In the genomic region with DNA sequence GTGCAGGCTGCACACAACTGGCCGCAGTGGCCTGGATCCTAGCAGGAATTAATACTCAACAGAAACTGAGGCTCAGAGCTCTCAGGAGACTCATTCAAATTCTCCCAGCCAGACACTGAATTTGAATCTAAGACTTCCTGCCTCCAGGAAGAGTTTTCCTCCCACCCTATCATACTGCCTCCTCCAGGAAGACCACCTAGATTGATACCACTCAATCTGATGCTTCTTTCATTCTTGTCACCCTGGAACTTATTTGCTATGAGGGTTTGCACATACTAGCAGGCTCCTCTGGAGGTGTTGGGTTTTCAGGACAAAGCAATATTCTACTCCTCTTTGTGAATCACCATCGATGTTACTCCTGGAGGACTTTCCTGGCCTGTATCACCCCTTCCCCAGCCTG, we compare ENCODE assay signal across 20 cellular contexts. TPM values are rescaled to one million over a fixed set of nuclear protein-coding genes. Genes with fewer than 3 reads are reported as not detected.
A peak's percentile ranks its signal among the peaks of the same experiment; 100 is the strongest.
DNase-seq lines count a peak whose midpoint lies in the region; ATAC-seq, FAIRE-seq and TF ChIP-seq lines count a peak whose summit lies in the region.
"Had no signal": no experiment of that assay in that cellular context is flagged by ENCODE, and none has a peak within 500 bp of the region (broad histone marks: within the 10 kb centered on the region; RNA-seq: fewer than 3 reads in every experiment).

No MANE protein-coding gene starts in this region.

- no peak for TF ChIP-seq CTCF in K562 (IDR thresholded peaks at IDR 0.05 in 2 of 3, conservative IDR thresholded peaks at IDR 0.05 in 1 of 3; ENCODE audit: insufficient read depth in 2 of 3, low read depth in 1 of 3, low read length in 3 of 3)
- TF ChIP-seq CTCF in H1 (IDR thresholded peaks at IDR 0.05; ENCODE audit: control extremely low read depth in 1 of 3, insufficient read depth in 1 of 3, low read depth in 1 of 3, low read length in 3 of 3) = no peak
- no peak for TF ChIP-seq CTCF in A673 (conservative IDR thresholded peaks at IDR 0.05; ENCODE audit: low read depth, low read length)

- no peak overlapping the region for H3K14ac ChIP-seq in H1 (ENCODE audit: insufficient read length)

- H3K56ac ChIP-seq in H1 (replicated peaks; ENCODE audit: insufficient read length, low read depth, low read length) = no peak overlapping the region

- no peak overlapping the region for H4K8ac ChIP-seq in H1 (ENCODE audit: extremely low read depth, insufficient read depth, low read length)

- H3K4me1 ChIP-seq in K562 (replicated peaks in 1 of 2; ENCODE audit: control insufficient read depth in 2 of 2, insufficient read depth in 2 of 2, low read length in 2 of 2) = peaks cover 0 to 14% of the 10 kb centered on the region in 2 experiments; a peak in 3 of 5 replicates
- peaks cover 0 to 5% (median 2%) of the 10 kb centered on the region in 4 experiments; a peak in 4 of 7 replicates for H3K4me1 ChIP-seq in H1 (replicated peaks in 1 of 4; ENCODE audit: control insufficient read depth in 3 of 4, insufficient read depth in 4 of 4, low read length in 3 of 4)
- H3K4me1 ChIP-seq in A673 (ENCODE audit: insufficient read depth, low read length, poor library complexity, severe bottlenecking) = no peaks in the 10 kb centered on the region

- FAIRE-seq in K562 (lab: Jason Lieb, UNC) (no peak), H1 (lab: Jason Lieb, UNC) (no peak)
- FAIRE-seq: A204.1, GM12891 had no signal

- H3K4ac ChIP-seq in H1 (replicated peaks; ENCODE audit: insufficient read length, low read depth, low read length) = no peak overlapping the region

- peak overlapping the region; percentile 8 for H3K27ac Mint-ChIP-seq in activated naive CD8-positive, alpha-beta T cell treated with anti-CD3 and anti-CD28 coated beads, Interleukin-2, amount 10 ng/mL, durations not matched to agents 7 days and 5 days
- H3K27ac Mint-ChIP-seq in activated naive CD8-positive, alpha-beta T cell treated with anti-CD3 and anti-CD28 coated beads for 36 hours = no peak overlapping the region
- peak overlapping the region; percentile 10 for H3K27ac Mint-ChIP-seq in stimulated activated effector memory CD8-positive, alpha-beta T cell treated with anti-CD3 and anti-CD28 coated beads, Interleukin-12 subunit alpha, Interleukin-12 subunit beta, amount 100 ng/mL, for 72 hours
- H3K27ac Mint-ChIP-seq: CD4-positive, alpha-beta memory T cell; H9 had no signal

- H4K5ac ChIP-seq in H1 (ENCODE audit: insufficient read length, low read depth, low read length) = no peak overlapping the region

- H2BK15ac ChIP-seq in H1 (ENCODE audit: low read length) = no peak overlapping the region

- no peak overlapping the region for H3K27ac ChIP-seq in K562 (ENCODE audit: extremely low read depth, low read depth, low read length)
- no peak overlapping the region for H3K27ac ChIP-seq in H1 (ENCODE audit: low read depth, low read length)
- no peak overlapping the region for H3K27ac ChIP-seq in A673 (ENCODE audit: low read depth, low read length, poor library complexity, severe bottlenecking)
- H3K27ac ChIP-seq: 22Rv1, GM23248 had no signal

- DNase-seq in activated naive CD8-positive, alpha-beta T cell treated with anti-CD3 and anti-CD28 coated beads, Interleukin-2, amount 10 ng/mL, durations not matched to agents 7 days and 5 days = no peak
- no peak for DNase-seq in activated naive CD8-positive, alpha-beta T cell treated with anti-CD3 and anti-CD28 coated beads for 36 hours
- DNase-seq in K562 (ENCODE audit: extremely low read depth in 1 of 4, low spot score in 3 of 4) (no peak), H1 (ENCODE audit: low read depth in 1 of 2, low spot score in 2 of 2) (no peak), A673 (ENCODE audit: low spot score) (no peak)
- DNase-seq in stimulated activated effector memory CD8-positive, alpha-beta T cell treated with anti-CD3 and anti-CD28 coated beads, Interleukin-12 subunit alpha, Interleukin-12 subunit beta, amount 100 ng/mL, for 72 hours (ENCODE audit: low spot score in 2 of 2) = no peak
- DNase-seq in stimulated activated CD4-positive, alpha-beta T cell treated with anti-CD3 and anti-CD28 coated beads, Interleukin-4, amount 100 ng/mL, for 24 hours = no peak
- DNase-seq: C1 segment of cervical spinal cord; Calu3; CD4-positive, alpha-beta memory T cell; COR-L47; DMS53; GF-D8; GM23248; H9 had no signal

- CTCF ChIA-PET in K562 (lab: Yijun Ruan, JAX; ENCODE audit: low intra/inter-chr PET ratio) = no interaction called here
- CTCF ChIA-PET in H1 (lab: Charles Lee; ENCODE audit: partially characterized antibody) = interaction anchor here (1.2 to 4.3 kb wide), 4 partner anchors 33 to 107 kb away, joined by 3 to 27 read pairs (median 6); no protein-coding TSS in a partner anchor
- CTCF ChIA-PET in A673 (lab: Charles Lee) = no interaction called here

- TF ChIP-seq RAD21 in K562 (CRISPR knock-in tag; conservative IDR thresholded peaks at IDR 0.05 in 1 of 2, IDR thresholded peaks at IDR 0.05 in 1 of 2) (no peak), H1 (IDR thresholded peaks at IDR 0.05 in 1 of 2, conservative IDR thresholded peaks at IDR 0.05 in 1 of 2; ENCODE audit: low read depth in 2 of 2, low read length in 2 of 2) (no peak)

- H3K9me3 Mint-ChIP-seq in activated naive CD8-positive, alpha-beta T cell treated with anti-CD3 and anti-CD28 coated beads, Interleukin-2, amount 10 ng/mL, durations not matched to agents 7 days and 5 days = no peaks in the 10 kb centered on the region
- no peaks in the 10 kb centered on the region for H3K9me3 Mint-ChIP-seq in activated naive CD8-positive, alpha-beta T cell treated with anti-CD3 and anti-CD28 coated beads for 36 hours
- no peaks in the 10 kb centered on the region for H3K9me3 Mint-ChIP-seq in stimulated activated effector memory CD8-positive, alpha-beta T cell treated with anti-CD3 and anti-CD28 coated beads, Interleukin-12 subunit alpha, Interleukin-12 subunit beta, amount 100 ng/mL, for 72 hours
- H3K9me3 Mint-ChIP-seq: H9 had no signal

- WGBS in K562 (ENCODE audit: insufficient coverage, low coverage, missing lambda C conversion rate) = 28% methylated on average over 2 of the region's 2 CpGs
- WGBS in H1 (ENCODE audit: extremely low coverage in 1 of 2, insufficient coverage in 1 of 2, insufficient read length in 1 of 2, insufficient replicate concordance in 2 of 2, low coverage in 1 of 2, low lambda C conversion rate in 2 of 2, missing lambda C conversion rate in 1 of 2), 2 experiments = 89% methylated on average over 2 of the region's 2 CpGs; no CpG with 5 or more reads in 1 of the 2 experiments

- BruUV-seq in K562 (replicated peaks; lab: Mats Ljungman, UMichigan) (no TSS peak), A673 (replicated peaks; lab: Mats Ljungman, UMichigan) (no TSS peak)

- no peak overlapping the region for H4K91ac ChIP-seq in H1 (replicated peaks; ENCODE audit: insufficient read length, low read length)

- no peaks in the 10 kb centered on the region for H3K79me1 ChIP-seq in H1 (ENCODE audit: low read depth, low read length)

- H3K9ac ChIP-seq in K562 (ENCODE audit: insufficient read depth in 1 of 2, low read depth in 2 of 2, low read length in 2 of 2) = no peak overlapping the region
- H3K9ac ChIP-seq in H1 (replicated peaks in 1 of 4; ENCODE audit: extremely low read depth in 1 of 4, low read depth in 3 of 4, low read length in 3 of 4) = no peak overlapping the region
- H3K9ac ChIP-seq: GM23248 had no signal

- no peaks in the 10 kb centered on the region; the same call in 1 of the 2 replicates for H3K23me2 ChIP-seq in H1 (ENCODE audit: low read depth, low read length)

- no peak overlapping the region for H3K4me2 ChIP-seq in K562 (ENCODE audit: insufficient read depth, low read length)
- no peak overlapping the region for H3K4me2 ChIP-seq in H1 (ENCODE audit: insufficient read depth in 1 of 2, low read depth in 2 of 2, low read length in 2 of 2)

- H3K79me2 ChIP-seq in K562 (ENCODE audit: control insufficient read depth, insufficient read depth, low read length) = no peaks in the 10 kb centered on the region
- no peaks in the 10 kb centered on the region for H3K79me2 ChIP-seq in H1 (ENCODE audit: control insufficient read depth in 1 of 2, insufficient read depth in 2 of 2, low read length in 2 of 2)

- H4K20me1 ChIP-seq in K562 (replicated peaks; ENCODE audit: control insufficient read depth, insufficient read depth, low read length) = peaks cover 17% of the 10 kb centered on the region; the same call in 1 of the 2 replicates
- H4K20me1 ChIP-seq in H1 (replicated peaks in 1 of 2; ENCODE audit: control insufficient read depth in 1 of 2, insufficient read depth in 2 of 2, low read length in 2 of 2) = no peaks in the 10 kb centered on the region

- H3K36me3 Mint-ChIP-seq in activated naive CD8-positive, alpha-beta T cell treated with anti-CD3 and anti-CD28 coated beads, Interleukin-2, amount 10 ng/mL, durations not matched to agents 7 days and 5 days = no peaks in the 10 kb centered on the region
- no peaks in the 10 kb centered on the region for H3K36me3 Mint-ChIP-seq in activated naive CD8-positive, alpha-beta T cell treated with anti-CD3 and anti-CD28 coated beads for 36 hours
- peaks cover 4% of the 10 kb centered on the region for H3K36me3 Mint-ChIP-seq in stimulated activated effector memory CD8-positive, alpha-beta T cell treated with anti-CD3 and anti-CD28 coated beads, Interleukin-12 subunit alpha, Interleukin-12 subunit beta, amount 100 ng/mL, for 72 hours
- H3K36me3 Mint-ChIP-seq: CD4-positive, alpha-beta memory T cell had no signal

- H3K27me3 ChIP-seq in K562 (ENCODE audit: control insufficient read depth in 2 of 2, insufficient read depth in 2 of 2, low read length in 2 of 2) (peaks cover 48 to 88% of the 10 kb centered on the region in 2 experiments), H1 (replicated peaks in 1 of 4; ENCODE audit: control insufficient read depth in 3 of 4, extremely low read depth in 1 of 4, insufficient read depth in 3 of 4, low read length in 3 of 4) (peaks cover 0 to 13% (median 8%) of the 10 kb centered on the region in 4 experiments; a peak in 4 of 7 replicates), A673 (replicated peaks; ENCODE audit: insufficient read depth, low read depth, low read length, poor library complexity) (peaks cover 32% of the 10 kb centered on the region)

- 0 out of 2 replicates have a peak overlapping the region, but pooled peaks have one; percentile 39 for H2BK12ac ChIP-seq in H1 (ENCODE audit: low read depth, low read length)

- no peak overlapping the region for H3K23ac ChIP-seq in H1 (ENCODE audit: insufficient read length)

- H3K36me3 ChIP-seq in K562 (ENCODE audit: control insufficient read depth, insufficient read depth, low read length) (no peaks in the 10 kb centered on the region), H1 (ENCODE audit: control insufficient read depth in 2 of 4, insufficient read depth in 4 of 4, low read length in 3 of 4) (no peaks in the 10 kb centered on the region), A673 (ENCODE audit: insufficient read depth, low read length, poor library complexity, severe bottlenecking) (no peaks in the 10 kb centered on the region)

- in situ Hi-C loops in K562 (cut with MboI) = no loop called here

- H3K18ac ChIP-seq in H1 (ENCODE audit: extremely low read depth, low read length) = no peak overlapping the region

- H2AFZ ChIP-seq in K562 (ENCODE audit: low read depth, low read length) (no peak overlapping the region), H1 (ENCODE audit: low read length) (no peak overlapping the region)
- H2AFZ ChIP-seq: GM23248 had no signal

- POLR2A ChIA-PET in activated naive CD8-positive, alpha-beta T cell treated with anti-CD3 and anti-CD28 coated beads, Interleukin-2, amount 10 ng/mL, durations not matched to agents 7 days and 5 days (lab: Charles Lee) = no interaction called here
- POLR2A ChIA-PET in K562 (lab: Yijun Ruan, JAX) (interaction anchor here (0.8 kb wide), 1 partner anchor 152 kb away, joined by 4 read pairs; no protein-coding TSS in a partner anchor), H1 (lab: Charles Lee; ENCODE audit: partially characterized antibody) (no interaction called here), A673 (lab: Charles Lee; ENCODE audit: low non-redundant PET) (no interaction called here)

- no peak for ATAC-seq in activated naive CD8-positive, alpha-beta T cell treated with anti-CD3 and anti-CD28 coated beads, Interleukin-2, amount 10 ng/mL, durations not matched to agents 7 days and 5 days (ENCODE audit: low read depth)
- ATAC-seq in K562 (no peak), GM18858 (IDR thresholded peaks at IDR 0.05; ENCODE audit: unreplicated experiment) (no peak)
- ATAC-seq in stimulated activated effector memory CD8-positive, alpha-beta T cell treated with anti-CD3 and anti-CD28 coated beads, Interleukin-12 subunit alpha, Interleukin-12 subunit beta, amount 100 ng/mL, for 72 hours = no peak
- ATAC-seq: HCT116 had no signal

- no peak overlapping the region for H2BK120ac ChIP-seq in H1 (replicated peaks; ENCODE audit: low read depth, low read length)

- TF ChIP-seq POLR2A in K562 (conservative IDR thresholded peaks at IDR 0.05) (no peak), H1 (IDR thresholded peaks at IDR 0.05; ENCODE audit: control extremely low read depth in 1 of 2, low read depth in 2 of 2, low read length in 2 of 2) (no peak)

- intact Hi-C loops in K562 (cut with micrococcal nuclease) = loop anchor here (2.0 kb wide), 1 partner anchor 107 kb away; no protein-coding TSS in a partner anchor
- intact Hi-C loops in A673 (cut with micrococcal nuclease; ENCODE audit: unreplicated experiment) = no loop called here

- no peak overlapping the region for H2BK5ac ChIP-seq in H1 (ENCODE audit: low read depth, low read length)

- H3K4me1 Mint-ChIP-seq in activated naive CD8-positive, alpha-beta T cell treated with anti-CD3 and anti-CD28 coated beads, Interleukin-2, amount 10 ng/mL, durations not matched to agents 7 days and 5 days = peaks cover 15% of the 10 kb centered on the region
- H3K4me1 Mint-ChIP-seq in activated naive CD8-positive, alpha-beta T cell treated with anti-CD3 and anti-CD28 coated beads for 36 hours = peaks cover 7% of the 10 kb centered on the region
- H3K4me1 Mint-ChIP-seq in stimulated activated effector memory CD8-positive, alpha-beta T cell treated with anti-CD3 and anti-CD28 coated beads, Interleukin-12 subunit alpha, Interleukin-12 subunit beta, amount 100 ng/mL, for 72 hours = peaks cover 9% of the 10 kb centered on the region

- H3K9me3 ChIP-seq in K562 (replicated peaks; ENCODE audit: control insufficient read depth, insufficient read depth, low read depth, low read length) = no peaks in the 10 kb centered on the region
- no peaks in the 10 kb centered on the region for H3K9me3 ChIP-seq in H1 (ENCODE audit: insufficient read depth in 2 of 2, low read depth in 1 of 2, low read length in 1 of 2)
- H3K9me3 ChIP-seq in A673 (ENCODE audit: low read depth, low read length, poor library complexity, severe bottlenecking) = no peaks in the 10 kb centered on the region

- H3K4me3 ChIP-seq in K562 (no peak overlapping the region), H1 (ENCODE audit: extremely low read depth in 1 of 4, insufficient read depth in 2 of 4, low read depth in 3 of 4, low read length in 4 of 4) (no peak overlapping the region), A673 (ENCODE audit: low read depth, low read length, poor library complexity, severe bottlenecking) (no peak overlapping the region)
- H3K4me3 ChIP-seq: GM23248 had no signal

- peaks cover 32% of the 10 kb centered on the region for H3K27me3 Mint-ChIP-seq in activated naive CD8-positive, alpha-beta T cell treated with anti-CD3 and anti-CD28 coated beads, Interleukin-2, amount 10 ng/mL, durations not matched to agents 7 days and 5 days
- peaks cover 38% of the 10 kb centered on the region for H3K27me3 Mint-ChIP-seq in activated naive CD8-positive, alpha-beta T cell treated with anti-CD3 and anti-CD28 coated beads for 36 hours

- no peak overlapping the region for H3K4me3 Mint-ChIP-seq in activated naive CD8-positive, alpha-beta T cell treated with anti-CD3 and anti-CD28 coated beads, Interleukin-2, amount 10 ng/mL, durations not matched to agents 7 days and 5 days
- H3K4me3 Mint-ChIP-seq in activated naive CD8-positive, alpha-beta T cell treated with anti-CD3 and anti-CD28 coated beads for 36 hours = no peak overlapping the region
- no peak overlapping the region for H3K4me3 Mint-ChIP-seq in stimulated activated effector memory CD8-positive, alpha-beta T cell treated with anti-CD3 and anti-CD28 coated beads, Interleukin-12 subunit alpha, Interleukin-12 subunit beta, amount 100 ng/mL, for 72 hours
- H3K4me3 Mint-ChIP-seq: CD4-positive, alpha-beta memory T cell; H9 had no signal

- no peak for TF ChIP-seq EP300 in K562 (IDR thresholded peaks at IDR 0.05; ENCODE audit: low read length)
- no peak for TF ChIP-seq EP300 in H1 (IDR thresholded peaks at IDR 0.05; ENCODE audit: borderline replicate concordance in 1 of 2, low read depth in 2 of 2, low read length in 2 of 2)

- H2BK20ac ChIP-seq in H1 (ENCODE audit: low read length) = no peak overlapping the region

- no peak overlapping the region for H2AK5ac ChIP-seq in H1 (ENCODE audit: low read depth, low read length)

- no peaks in the 10 kb centered on the region for H3K9me1 ChIP-seq in K562 (ENCODE audit: control insufficient read depth, insufficient read depth, low read length)

RNA-seq across cellular contexts. Expression of a gene that starts 5.7 kb away (rescaled TPM):
- 1,000 to 10,000 TPM; 1,138 to 1,179 TPM for total RNA-seq in activated naive CD8-positive, alpha-beta T cell treated with anti-CD3 and anti-CD28 coated beads, Interleukin-2, amount 10 ng/mL, durations not matched to agents 7 days and 5 days
- 1,000 to 10,000 TPM; 1,601 to 1,608 TPM for total RNA-seq in activated naive CD8-positive, alpha-beta T cell treated with anti-CD3 and anti-CD28 coated beads for 36 hours
- total RNA-seq in K562 (2011; cell fraction: chromatin; rRNA removed; ENCODE audit: low replicate concordance) = 240 and 244 TPM in 2 replicates
- 381 and 382 TPM in 2 replicates for total RNA-seq in K562 (2011; cell fraction: nucleolus; rRNA removed)
- total RNA-seq in K562 (2011; cell fraction: nucleoplasm; rRNA removed) = 661 and 1,150 TPM in 2 replicates
- total RNA-seq in K562 (2014; rRNA removed) (2,881 and 3,864 TPM in 2 replicates), K562 (2014; rRNA removed; fragmentation: Illumina TruSeq; extraction: Trizol) (1,940 and 1,970 TPM in 2 replicates), K562 (2015; rRNA removed; fragmentation: Illumina TruSeq; extraction: Trizol) (2,305 and 2,457 TPM in 2 replicates), K562 (2021) (1,177 and 1,224 TPM in 2 replicates), A673 (2021) (936 and 996 TPM in 2 replicates)
- polyA plus RNA-seq in K562 (2011; rRNA removed) (1,194 and 1,318 TPM in 2 replicates), K562 (2014; fragmentation: Illumina TruSeq; extraction: Trizol) (1,709 and 2,292 TPM in 2 replicates), K562 (2014; fragmentation: Nextera tagmentation; extraction: Ambion mirVana) (1,000 to 10,000 TPM; 1,939 to 2,988 TPM), K562 (2014; rRNA removed) (1,879 and 3,414 TPM in 2 replicates), H1 (2011; rRNA removed) (412 and 510 TPM in 2 replicates)
- polyA plus RNA-seq in K562 (2011; cell fraction: cytosol; rRNA removed) = 365 and 561 TPM in 2 replicates
- polyA plus RNA-seq in K562 (2011; cell fraction: nucleus; rRNA removed) = 725 and 1,254 TPM in 2 replicates
- polyA plus RNA-seq in K562 (2012) = 2,337 and 4,545 TPM in 2 replicates
- 3,511 and 3,761 TPM in 2 replicates for polyA minus RNA-seq in K562 (2011; rRNA and poly(A)+ RNA removed)
- polyA minus RNA-seq in K562 (2011; cell fraction: cytosol; rRNA and poly(A)+ RNA removed) = 663 and 692 TPM in 2 replicates
- polyA minus RNA-seq in K562 (2011; cell fraction: nucleus; rRNA and poly(A)+ RNA removed) = 149 and 306 TPM in 2 replicates
- total RNA-seq in H1 (2021; fragmentation: NEBNext Ultra II Directional; extraction: Animal tissue kit (Norgen Biotek cat#: 25700)) = 1,195 and 1,222 TPM in 2 replicates
- polyA plus RNA-seq in H1 (2011; cell fraction: cytosol; rRNA removed) = 1,085 TPM
- 1,333 TPM for polyA plus RNA-seq in H1 (2011; cell fraction: nucleus; rRNA removed)
- polyA plus RNA-seq in H1 (2012, experiment 1 of 2) = 3,837 to 6,357 TPM (median 4,194 TPM) in 4 replicates
- polyA plus RNA-seq in H1 (2012, experiment 2 of 2) = 920 TPM
- polyA plus RNA-seq in H1 (2013, experiment 1 of 2) = 4,258 TPM
- 4,313 TPM for polyA plus RNA-seq in H1 (2013, experiment 2 of 2)
- polyA minus RNA-seq in H1 (2011; rRNA and poly(A)+ RNA removed) = 802 and 987 TPM in 2 replicates
- 425 TPM for polyA minus RNA-seq in H1 (2011; cell fraction: cytosol; rRNA and poly(A)+ RNA removed)
- 337 TPM for polyA minus RNA-seq in H1 (2011; cell fraction: nucleus; rRNA and poly(A)+ RNA removed)

RNA-seq across cellular contexts. Expression of a gene that starts 15.6 kb away (rescaled TPM):
- total RNA-seq in activated naive CD8-positive, alpha-beta T cell treated with anti-CD3 and anti-CD28 coated beads, Interleukin-2, amount 10 ng/mL, durations not matched to agents 7 days and 5 days = 10 to 100 TPM; 10.9 to 11.2 TPM
- total RNA-seq in activated naive CD8-positive, alpha-beta T cell treated with anti-CD3 and anti-CD28 coated beads for 36 hours = 1 to 10 TPM; 5.6 to 6.5 TPM
- total RNA-seq in K562 (2011; cell fraction: chromatin; rRNA removed; ENCODE audit: low replicate concordance) = 5.2 and 11.9 TPM in 2 replicates
- 8.2 and 10.0 TPM in 2 replicates for total RNA-seq in K562 (2011; cell fraction: nucleolus; rRNA removed)
- 4.3 and 5.9 TPM in 2 replicates for total RNA-seq in K562 (2011; cell fraction: nucleoplasm; rRNA removed)
- 1.1 and 1.8 TPM in 2 replicates for total RNA-seq in K562 (2014; rRNA removed)
- 0.57 and 0.76 TPM in 2 replicates for total RNA-seq in K562 (2014; rRNA removed; fragmentation: Illumina TruSeq; extraction: Trizol)
- total RNA-seq in K562 (2015; rRNA removed; fragmentation: Illumina TruSeq; extraction: Trizol) = 0.91 and 1.2 TPM in 2 replicates
- 1.1 and 1.6 TPM in 2 replicates for total RNA-seq in K562 (2021)
- polyA plus RNA-seq in K562 (2011; rRNA removed) = 2.0 and 5.3 TPM in 2 replicates
- polyA plus RNA-seq in K562 (2011; cell fraction: cytosol; rRNA removed) = 4.0 and 5.6 TPM in 2 replicates
- 13.5 and 14.4 TPM in 2 replicates for polyA plus RNA-seq in K562 (2011; cell fraction: nucleus; rRNA removed)
- 1.1 and 2.9 TPM in 2 replicates for polyA plus RNA-seq in K562 (2012)
- 1.1 and 1.2 TPM in 2 replicates for polyA plus RNA-seq in K562 (2014; fragmentation: Illumina TruSeq; extraction: Trizol)
- under 1 TPM; 0.03 to 0.10 TPM for polyA plus RNA-seq in K562 (2014; fragmentation: Nextera tagmentation; extraction: Ambion mirVana)
- polyA plus RNA-seq in K562 (2014; rRNA removed) = 0.86 and 2.0 TPM in 2 replicates
- 1.8 and 2.1 TPM in 2 replicates for polyA minus RNA-seq in K562 (2011; rRNA and poly(A)+ RNA removed)
- 2.7 and 3.7 TPM in 2 replicates for polyA minus RNA-seq in K562 (2011; cell fraction: cytosol; rRNA and poly(A)+ RNA removed)
- polyA minus RNA-seq in K562 (2011; cell fraction: nucleus; rRNA and poly(A)+ RNA removed) = 3.0 and 7.2 TPM in 2 replicates
- 3.2 and 3.7 TPM in 2 replicates for total RNA-seq in H1 (2021; fragmentation: NEBNext Ultra II Directional; extraction: Animal tissue kit (Norgen Biotek cat#: 25700))
- polyA plus RNA-seq in H1 (2011; rRNA removed) = 9.2 and 17.3 TPM in 2 replicates
- polyA plus RNA-seq in H1 (2011; cell fraction: cytosol; rRNA removed) = 7.6 TPM
- polyA plus RNA-seq in H1 (2011; cell fraction: nucleus; rRNA removed) = 16.4 TPM
- polyA plus RNA-seq in H1 (2012, experiment 1 of 2) = 3.1 to 4.0 TPM (median 3.4 TPM) in 4 replicates
- polyA plus RNA-seq in H1 (2012, experiment 2 of 2) = 3.2 TPM
- 5.3 TPM for polyA plus RNA-seq in H1 (2013, experiment 1 of 2)
- 5.8 TPM for polyA plus RNA-seq in H1 (2013, experiment 2 of 2)
- 7.4 and 9.7 TPM in 2 replicates for polyA minus RNA-seq in H1 (2011; rRNA and poly(A)+ RNA removed)
- 3.1 TPM for polyA minus RNA-seq in H1 (2011; cell fraction: cytosol; rRNA and poly(A)+ RNA removed)
- polyA minus RNA-seq in H1 (2011; cell fraction: nucleus; rRNA and poly(A)+ RNA removed) = 8.3 TPM
- 13.7 and 15.4 TPM in 2 replicates for total RNA-seq in A673 (2021)
- total RNA-seq: GM23248 had no signal
